Comparison of ENCODE assay signal across 23 cellular contexts in the genomic region with DNA sequence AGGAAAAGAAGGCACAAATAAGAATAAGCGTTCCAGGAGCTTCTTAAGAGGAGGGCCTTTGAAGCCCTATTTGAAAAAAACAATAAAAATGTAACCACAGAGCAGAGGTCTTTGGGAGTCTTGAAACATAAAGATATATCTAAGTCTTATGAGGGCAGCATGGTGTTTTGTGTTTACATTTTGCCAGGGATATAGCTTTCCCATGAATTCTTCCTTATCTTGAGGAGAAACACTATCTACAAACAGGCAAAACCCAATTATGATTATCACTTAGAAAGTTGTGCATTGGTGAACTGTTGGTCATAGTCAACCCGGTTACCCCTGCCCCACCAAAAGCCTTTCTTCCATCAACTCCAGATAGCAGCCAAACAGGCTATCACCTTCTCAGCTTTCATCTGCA. TPM values are rescaled to one million over a fixed set of nuclear protein-coding genes. Genes with fewer than 3 reads are reported as not detected.
A peak's percentile ranks its signal among the peaks of the same experiment; 100 is the strongest.
DNase-seq lines count a peak whose midpoint lies in the region; ATAC-seq, FAIRE-seq and TF ChIP-seq lines count a peak whose summit lies in the region.
"Had no signal": no experiment of that assay in that cellular context is flagged by ENCODE, and none has a peak within 500 bp of the region (broad histone marks: within the 10 kb centered on the region; RNA-seq: fewer than 3 reads in every experiment).

No MANE protein-coding gene starts in this region.

- H3K27me3 Mint-ChIP-seq in nephron (ENCODE audit: low read depth), result no peaks in the 10 kb centered on the region

- H3K27ac Mint-ChIP-seq in nephron, result peak overlapping the region; percentile 77 to 89 (median 84)
- H3K27ac Mint-ChIP-seq: CD4-positive, alpha-beta memory T cell; GM23338 had no signal

- DNase-seq in NCI-H226 (peak; percentile 62), bronchial epithelial cell (ENCODE audit: low read depth) (no peak)
- no peak for DNase-seq in activated CD4-positive, alpha-beta T cell treated with anti-CD3 and anti-CD28 coated beads, Interleukin-2, amount 50 U/mL, for 1 hour
- DNase-seq: C1 segment of cervical spinal cord; CD4-positive, alpha-beta memory T cell; COR-L47; DMS53; Kasumi-1; MV-4-11; NCI-H1105; NCI-H1436 treated with DMSO at 0.1 percent for 48 hours; NCI-H187 treated with DMSO at 0.1 percent for 48 hours; NCI-H2107; NCI-H524 treated with DMSO at 0.1 percent for 48 hours; NCI-H82; NK-92 treated with Interleukin-12 subunit alpha and Interleukin-12 subunit beta, amount 100 ng/mL, for 24 hours had no signal

- H3K27me3 ChIP-seq in bronchial epithelial cell (ENCODE audit: control insufficient read depth, insufficient read depth, low read length), result no peaks in the 10 kb centered on the region

- TF ChIP-seq CTCF in bronchial epithelial cell (IDR thresholded peaks at IDR 0.05; ENCODE audit: insufficient read depth, low read length, severe bottlenecking) (no peak), nephron (IDR thresholded peaks at IDR 0.05; ENCODE audit: unreplicated experiment in 3 of 3) (no peak)

- peaks cover 5% of the 10 kb centered on the region for H3K9me3 Mint-ChIP-seq in nephron
- H3K9me3 Mint-ChIP-seq: GM23338 had no signal

- peak; percentile 28 for FAIRE-seq in bronchial epithelial cell (lab: Jason Lieb, UNC)
- FAIRE-seq: G401.6 had no signal

- no peak overlapping the region for H3K4me3 Mint-ChIP-seq in nephron
- H3K4me3 Mint-ChIP-seq: CD4-positive, alpha-beta memory T cell; GM23338 had no signal

- ATAC-seq in HG02840 (IDR thresholded peaks at IDR 0.05; ENCODE audit: low FRiP score, unreplicated experiment) (no peak), HG03139 (IDR thresholded peaks at IDR 0.05; ENCODE audit: unreplicated experiment) (no peak), HG03196 (IDR thresholded peaks at IDR 0.05; ENCODE audit: unreplicated experiment) (no peak)
- ATAC-seq: GM23338 had no signal

- no peak overlapping the region for H3K4me3 ChIP-seq in bronchial epithelial cell (ENCODE audit: low read depth, low read length)
- H3K4me3 ChIP-seq: GM23338, HAP-1 had no signal

- peaks cover 18% of the 10 kb centered on the region for H3K4me1 Mint-ChIP-seq in nephron
- H3K4me1 Mint-ChIP-seq: CD4-positive, alpha-beta memory T cell had no signal

- H3K36me3 Mint-ChIP-seq in nephron (ENCODE audit: low read depth), result no peaks in the 10 kb centered on the region
- H3K36me3 Mint-ChIP-seq: CD4-positive, alpha-beta memory T cell had no signal

- H3K36me3 ChIP-seq in bronchial epithelial cell (ENCODE audit: control insufficient read depth, insufficient read depth, low read length), result no peaks in the 10 kb centered on the region
- H3K36me3 ChIP-seq: HAP-1 had no signal

RNA-seq across cellular contexts. Expression of a gene that starts 23.6 kb away (rescaled TPM):
- 29.8 and 32.4 TPM in 2 replicates for total RNA-seq in bronchial epithelial cell
